9 cellular contexts compared by ENCODE assay signal in the genomic region with DNA sequence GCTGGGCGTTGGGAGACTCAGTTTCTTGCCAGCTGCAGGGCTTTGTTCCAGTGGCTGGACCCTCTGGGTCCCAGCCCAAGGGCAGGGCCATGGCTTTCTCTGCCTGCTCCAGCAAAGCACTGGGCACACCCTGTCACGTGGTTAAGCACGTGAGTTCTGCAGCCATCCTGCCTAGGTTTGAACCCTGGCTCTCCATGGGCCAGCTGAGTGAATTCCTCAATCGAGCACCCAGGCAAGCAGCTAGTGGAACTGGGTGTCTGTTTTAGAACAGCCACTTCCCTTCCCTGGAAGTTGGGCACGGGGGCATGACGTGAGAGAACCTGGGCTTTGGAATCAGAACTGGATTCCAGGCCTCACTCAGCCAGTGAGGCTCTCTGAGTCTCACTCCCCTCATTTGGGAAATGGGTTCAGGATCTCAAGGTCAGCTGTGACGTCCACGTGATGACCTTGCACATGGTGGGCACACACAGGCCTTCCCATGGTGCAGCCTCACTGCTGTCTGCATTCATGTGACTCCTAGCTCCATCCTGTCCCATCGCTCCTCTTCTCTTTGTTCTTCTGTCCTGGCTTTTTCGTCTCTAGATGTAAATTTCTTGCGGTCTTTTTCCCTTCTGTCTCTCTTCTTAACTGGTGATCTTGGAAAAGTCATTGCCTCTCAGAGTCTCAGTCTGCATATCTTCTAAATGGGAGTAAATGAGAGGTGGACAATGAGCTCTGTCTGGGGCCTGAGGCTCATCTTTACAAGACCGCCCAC. TPM values are rescaled to one million over a fixed set of nuclear protein-coding genes. Genes with fewer than 3 reads are reported as not detected.
DNase-seq lines count a peak whose midpoint lies in the region; ATAC-seq and TF ChIP-seq lines count a peak whose summit lies in the region.
"Had no signal": no experiment of that assay in that cellular context is flagged by ENCODE, and none has a peak within 500 bp of the region (broad histone marks: within the 10 kb centered on the region; RNA-seq: fewer than 3 reads in every experiment).

No MANE protein-coding gene starts in this region.

- DNase-seq in HUDEP-2 (lab: John Stamatoyannopoulos, UW; ENCODE audit: unreplicated experiment in 76 of 76) = peak in 56 of 76 experiments; percentile 3 to 71 (median 32)
- no peak for DNase-seq in effector memory CD8-positive, alpha-beta T cell
- DNase-seq in smooth muscle cell (lab: John Stamatoyannopoulos, UW; ENCODE audit: unreplicated experiment) = no peak
- no peak for DNase-seq in NCI-H2029 treated with DMSO at 0.1 percent for 48 hours (lab: John Stamatoyannopoulos, UW)

- H3F3A ChIP-seq in SU-DHL-6 (ENCODE audit: insufficient read depth) (peaks cover 3% of the 10 kb centered on the region; the same call in 1 of the 2 replicates), smooth muscle cell (ENCODE audit: low read depth) (peaks cover 4% of the 10 kb centered on the region)

- H3K4me1 ChIP-seq in smooth muscle cell (ENCODE audit: low read depth) = peaks cover 8% of the 10 kb centered on the region

- no peak for ATAC-seq in effector memory CD8-positive, alpha-beta T cell (replicated peaks)
- ATAC-seq in HG03097 (IDR thresholded peaks at IDR 0.05; ENCODE audit: low FRiP score, unreplicated experiment) (no peak), GM21576 (IDR thresholded peaks at IDR 0.05; ENCODE audit: unreplicated experiment) (no peak)
- ATAC-seq: left colon had no signal

- H3K9ac ChIP-seq in SU-DHL-6 (ENCODE audit: low read length) = no peak overlapping the region
- H3K9ac ChIP-seq in smooth muscle cell (ENCODE audit: low read depth) = no peak overlapping the region

- no peaks in the 10 kb centered on the region for H3K9me2 ChIP-seq in SU-DHL-6 (replicated peaks; ENCODE audit: insufficient read depth, low read length)

- peaks cover 43% of the 10 kb centered on the region for H3K36me3 Mint-ChIP-seq in effector memory CD8-positive, alpha-beta T cell (ENCODE audit: insufficient read depth)

- H3K9me3 ChIP-seq in SU-DHL-6 (ENCODE audit: insufficient read depth, low read length) = no peaks in the 10 kb centered on the region
- H3K9me3 ChIP-seq in smooth muscle cell (replicated peaks; ENCODE audit: low read depth) = no peaks in the 10 kb centered on the region

- peak overlapping the region; percentile 14 for H2AFZ ChIP-seq in SU-DHL-6 (ENCODE audit: low read depth, low read length, severe bottlenecking)
- no peak overlapping the region for H2AFZ ChIP-seq in smooth muscle cell (ENCODE audit: low read depth)

- peaks cover 71 to 72% of the 10 kb centered on the region in 2 donors for H3K4me1 Mint-ChIP-seq in effector memory CD8-positive, alpha-beta T cell (ENCODE audit: low read depth in 2 of 2)

- H3K27me3 ChIP-seq in SU-DHL-6 (ENCODE audit: low read length) = no peaks in the 10 kb centered on the region
- no peaks in the 10 kb centered on the region for H3K27me3 ChIP-seq in smooth muscle cell (ENCODE audit: low read depth)

- no peak overlapping the region for H3K27ac ChIP-seq in SU-DHL-6 (ENCODE audit: low read depth, low read length)
- no peak overlapping the region for H3K27ac ChIP-seq in smooth muscle cell (ENCODE audit: low read depth)
- H3K27ac ChIP-seq: epithelial cell of prostate had no signal

- no peak overlapping the region for H3K4me2 ChIP-seq in SU-DHL-6 (ENCODE audit: low read depth, low read length, poor library complexity, severe bottlenecking)
- peak overlapping the region; percentile 1 for H3K4me2 ChIP-seq in smooth muscle cell

- no peaks in the 10 kb centered on the region for H3K9me3 Mint-ChIP-seq in effector memory CD8-positive, alpha-beta T cell

- no peak overlapping the region for H3K4me3 ChIP-seq in SU-DHL-6 (ENCODE audit: insufficient read depth, low read length, poor library complexity, severe bottlenecking)
- H3K4me3 ChIP-seq in smooth muscle cell = no peak overlapping the region

- H3K4me3 Mint-ChIP-seq in effector memory CD8-positive, alpha-beta T cell = peak overlapping the region; percentile 98

- TF ChIP-seq CTCF in SU-DHL-6 (IDR thresholded peaks at IDR 0.05; ENCODE audit: insufficient read depth, low read length, poor library complexity, severe bottlenecking) (no peak), smooth muscle cell (IDR thresholded peaks at IDR 0.05; ENCODE audit: borderline replicate concordance, insufficient read depth, poor library complexity, severe bottlenecking) (no peak)

- H3K79me2 ChIP-seq in SU-DHL-6 (ENCODE audit: insufficient read depth, low read length) (no peaks in the 10 kb centered on the region), smooth muscle cell (ENCODE audit: low read depth) (no peaks in the 10 kb centered on the region)

- H3K27ac Mint-ChIP-seq in effector memory CD8-positive, alpha-beta T cell = peak overlapping the region; percentile 92 to 96

- H4K20me1 ChIP-seq in SU-DHL-6 (ENCODE audit: low read depth, low read length) (no peaks in the 10 kb centered on the region), smooth muscle cell (ENCODE audit: low read depth) (no peaks in the 10 kb centered on the region)

- H3K27me3 Mint-ChIP-seq in effector memory CD8-positive, alpha-beta T cell = no peaks in the 10 kb centered on the region

- H3K36me3 ChIP-seq in SU-DHL-6 (ENCODE audit: low read length) = no peaks in the 10 kb centered on the region
- H3K36me3 ChIP-seq in smooth muscle cell (ENCODE audit: low read depth) = no peaks in the 10 kb centered on the region

- 81% methylated on average over 12 of the region's 12 CpGs for WGBS in smooth muscle cell (ENCODE audit: low lambda C conversion rate)

RNA-seq across cellular contexts. Expression of gene NOL4L, which starts 45.9 kb away (rescaled TPM):
- 26.0 and 26.6 TPM in 2 replicates for total RNA-seq in smooth muscle cell
- polyA plus RNA-seq in smooth muscle cell = 26.2 and 28.7 TPM in 2 replicates

Comparison
In these comparisons a context has a peak if more than half of its experiments do, and no peak if none do; other contexts are left out.
1. DNase-seq: peak in HUDEP-2 (56 of 76); none in effector memory CD8-positive, alpha-beta T cell (0 of 3), smooth muscle cell (single experiment) and NCI-H2029 treated with DMSO at 0.1 percent for 48 hours (single experiment).